23 cellular contexts compared by ENCODE assay signal in the genomic region with DNA sequence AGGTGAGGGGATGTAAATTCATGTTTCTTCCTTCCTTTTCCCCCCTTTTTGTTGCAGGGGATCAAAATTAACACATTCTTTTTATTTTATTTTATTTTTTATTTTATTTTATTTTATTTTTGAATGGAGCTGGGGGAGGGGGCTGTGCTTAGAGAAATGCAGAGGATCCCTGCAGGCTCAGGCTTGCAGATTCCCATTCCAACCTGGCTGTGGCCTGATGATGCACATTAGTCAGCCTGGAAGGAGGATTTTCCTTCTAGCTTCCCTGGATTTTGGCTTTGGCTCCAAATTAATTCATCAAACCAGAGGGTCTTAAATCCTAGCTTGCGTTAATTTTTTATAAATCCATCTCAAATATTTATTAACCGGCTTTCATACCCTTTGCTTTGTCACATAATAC.
"Had no signal": no experiment of that assay in that cellular context is flagged by ENCODE, and none has a peak within 500 bp of the region (broad histone marks: within the 10 kb centered on the region; RNA-seq: fewer than 3 reads in every experiment).

No MANE protein-coding gene starts in this region.

- ATAC-seq: heart left ventricle; natural killer cell treated with Interleukin-12 subunit alpha and Interleukin-12 subunit beta and Interleukin-15 and Interleukin-18, amount 100 ng/mL, for 72 hours; right lobe of liver; T-cell had no signal

- H3K27me3 ChIP-seq: right lobe of liver, thyroid gland had no signal

- H3K4me1 ChIP-seq: adrenal gland, heart left ventricle, left ventricle myocardium inferior, right lobe of liver had no signal

- H3K27ac ChIP-seq: adrenal gland, epithelial cell of prostate, heart left ventricle, left ventricle myocardium inferior, right lobe of liver, skin epidermis, thyroid gland, WERI-Rb-1 had no signal

- H3K4me3 ChIP-seq: adrenal gland, heart left ventricle, left ventricle myocardium inferior, right lobe of liver, skin epidermis, thyroid gland had no signal

- H3K4me3 Mint-ChIP-seq: activated naive CD8-positive, alpha-beta T cell; endodermal cell; immature natural killer cell; natural killer cell treated with Interleukin-12 subunit alpha and Interleukin-12 subunit beta and Interleukin-15 and Interleukin-18, amount 100 ng/mL, for 72 hours; stimulated activated naive CD8-positive, alpha-beta T cell treated with anti-CD3 and anti-CD28 coated beads, Interleukin-15, Interleukin-2, amounts not matched to agents 100 ng/mL and 50 ng/mL, for 24 hours; T-cell; T-helper 2 cell treated with Interferon-gamma antibody and Interleukin-4, amounts not matched to agents 5 μg/mL and 100 μg/mL, for 36 hours had no signal

- DNase-seq: activated CD4-positive, alpha-beta T cell treated with anti-CD3 and anti-CD28 coated beads for 1 hour; activated CD4-positive, alpha-beta T cell treated with anti-CD3 and anti-CD28 coated beads, Interleukin-2, amount 50 U/mL, for 1 hour; activated T-cell treated with anti-CD3 and anti-CD28 coated beads, Interleukin-2, amount 50 U/mL, for 1 hour; adrenal gland; cerebellar nuclear complex; cortex of kidney; endodermal cell; heart left ventricle; immature natural killer cell; left ventricle myocardium inferior; occipital lobe; right lobe of liver; stimulated activated CD4-positive, alpha-beta T cell treated with anti-CD3 and anti-CD28 coated beads, Interleukin-1b, Interleukin-23, amount 100 ng/mL, for 48 hours; substantia nigra; T-cell; thyroid gland; WERI-Rb-1 had no signal

- H3K9me3 Mint-ChIP-seq: endodermal cell; stimulated activated naive CD8-positive, alpha-beta T cell treated with anti-CD3 and anti-CD28 coated beads, Interleukin-15, Interleukin-2, amounts not matched to agents 100 ng/mL and 50 ng/mL, for 24 hours; T-cell; T-helper 2 cell treated with Interferon-gamma antibody and Interleukin-4, amounts not matched to agents 5 μg/mL and 100 μg/mL, for 36 hours had no signal

- H3K36me3 Mint-ChIP-seq: activated naive CD8-positive, alpha-beta T cell; immature natural killer cell; natural killer cell treated with Interleukin-12 subunit alpha and Interleukin-12 subunit beta and Interleukin-15 and Interleukin-18, amount 100 ng/mL, for 72 hours; T-cell had no signal

- H3K4me1 Mint-ChIP-seq: immature natural killer cell, T-cell had no signal

- H3K27ac Mint-ChIP-seq: activated naive CD8-positive, alpha-beta T cell; endodermal cell; immature natural killer cell; natural killer cell treated with Interleukin-12 subunit alpha and Interleukin-12 subunit beta and Interleukin-15 and Interleukin-18, amount 100 ng/mL, for 72 hours; stimulated activated naive CD8-positive, alpha-beta T cell treated with anti-CD3 and anti-CD28 coated beads, Interleukin-15, Interleukin-2, amounts not matched to agents 100 ng/mL and 50 ng/mL, for 24 hours; T-cell; T-helper 2 cell treated with Interferon-gamma antibody and Interleukin-4, amounts not matched to agents 5 μg/mL and 100 μg/mL, for 36 hours had no signal

- H3K36me3 ChIP-seq: adrenal gland, heart left ventricle, left ventricle myocardium inferior, right lobe of liver, thyroid gland, WERI-Rb-1 had no signal

- H3K27me3 Mint-ChIP-seq: activated naive CD8-positive, alpha-beta T cell; natural killer cell treated with Interleukin-12 subunit alpha and Interleukin-12 subunit beta and Interleukin-15 and Interleukin-18, amount 100 ng/mL, for 72 hours had no signal
